In genomic region chr3:56916697-56917336, GRCh38 we compare ENCODE assay signal across 9 cellular contexts.
DNase-seq lines count a peak whose midpoint lies in the region; TF ChIP-seq lines count a peak whose summit lies in the region.
"Had no signal": no experiment of that assay in that cellular context is flagged by ENCODE, and none has a peak within 500 bp of the region (broad histone marks: within the 10 kb centered on the region; RNA-seq: fewer than 3 reads in every experiment).

No MANE protein-coding gene starts in this region.

- H3K4me3 ChIP-seq in SU-DHL-6 (ENCODE audit: insufficient read depth, low read length, poor library complexity, severe bottlenecking) (peak overlapping the region; percentile 43), suprapubic skin (peak overlapping the region; percentile 31)

- H3K9me2 ChIP-seq in SU-DHL-6 (replicated peaks; ENCODE audit: insufficient read depth, low read length) = no peaks in the 10 kb centered on the region

- H3K27me3 ChIP-seq in SU-DHL-6 (ENCODE audit: low read length) (no peaks in the 10 kb centered on the region), suprapubic skin (no peaks in the 10 kb centered on the region)
- H3K27me3 ChIP-seq: foreskin keratinocyte had no signal

- no peaks in the 10 kb centered on the region for H3K79me2 ChIP-seq in SU-DHL-6 (ENCODE audit: insufficient read depth, low read length)

- H3K9me3 Mint-ChIP-seq in activated naive CD4-positive, alpha-beta T cell treated with anti-CD3 and anti-CD28 coated beads, Interleukin-2, amount 50 U/mL, for 24 hours = no peaks in the 10 kb centered on the region
- no peaks in the 10 kb centered on the region for H3K9me3 Mint-ChIP-seq in immature natural killer cell

- peak overlapping the region; percentile 54 for H2AFZ ChIP-seq in SU-DHL-6 (ENCODE audit: low read depth, low read length, severe bottlenecking)

- H3K27ac Mint-ChIP-seq in activated naive CD4-positive, alpha-beta T cell treated with anti-CD3 and anti-CD28 coated beads, Interleukin-2, amount 50 U/mL, for 24 hours = peak overlapping the region; percentile 98
- H3K27ac Mint-ChIP-seq in immature natural killer cell = peak overlapping the region; percentile 82 to 89 (median 88)

- WGBS in suprapubic skin = 65% methylated on average over 5 of the region's 5 CpGs

- H3K36me3 Mint-ChIP-seq in activated naive CD4-positive, alpha-beta T cell treated with anti-CD3 and anti-CD28 coated beads, Interleukin-2, amount 50 U/mL, for 24 hours = no peaks in the 10 kb centered on the region
- H3K36me3 Mint-ChIP-seq in immature natural killer cell = no peaks in the 10 kb centered on the region

- H3K36me3 ChIP-seq in SU-DHL-6 (ENCODE audit: low read length) = no peaks in the 10 kb centered on the region
- no peaks in the 10 kb centered on the region for H3K36me3 ChIP-seq in suprapubic skin

- peak overlapping the region; percentile 65 for H3K4me2 ChIP-seq in SU-DHL-6 (ENCODE audit: low read depth, low read length, poor library complexity, severe bottlenecking)

- H3K4me1 Mint-ChIP-seq in activated naive CD4-positive, alpha-beta T cell treated with anti-CD3 and anti-CD28 coated beads, Interleukin-2, amount 50 U/mL, for 24 hours = peaks cover 87% of the 10 kb centered on the region
- peaks cover 68 to 77% of the 10 kb centered on the region in 2 donors for H3K4me1 Mint-ChIP-seq in immature natural killer cell

- H4K20me1 ChIP-seq in SU-DHL-6 (ENCODE audit: low read depth, low read length) = no peaks in the 10 kb centered on the region

- H3K27ac ChIP-seq in SU-DHL-6 (ENCODE audit: low read depth, low read length) (peak overlapping the region; percentile 69), suprapubic skin (no peak overlapping the region)
- H3K27ac ChIP-seq: foreskin keratinocyte had no signal

- H3F3A ChIP-seq in SU-DHL-6 (ENCODE audit: insufficient read depth) = peaks cover 21% of the 10 kb centered on the region

- no peak for DNase-seq in activated naive CD4-positive, alpha-beta T cell treated with Interleukin-2 at 50 U/mL for 16 hours
- DNase-seq in immature natural killer cell (no peak), suprapubic skin (ENCODE audit: low spot score in 2 of 2) (no peak), DMS79 treated with DMSO at 0.1 percent for 48 hours (lab: John Stamatoyannopoulos, UW) (no peak), mucosa of gallbladder (ENCODE audit: low spot score) (no peak)
- DNase-seq in effector CD8-positive, alpha-beta T cell (lab: John Stamatoyannopoulos, UW) = no peak
- DNase-seq: foreskin keratinocyte had no signal

- peak overlapping the region; percentile 97 for H3K4me3 Mint-ChIP-seq in activated naive CD4-positive, alpha-beta T cell treated with anti-CD3 and anti-CD28 coated beads, Interleukin-2, amount 50 U/mL, for 24 hours
- peak overlapping the region; percentile 83 to 96 (median 88) for H3K4me3 Mint-ChIP-seq in immature natural killer cell

- TF ChIP-seq CTCF in SU-DHL-6 (IDR thresholded peaks at IDR 0.05; ENCODE audit: insufficient read depth, low read length, poor library complexity, severe bottlenecking) (no peak), suprapubic skin (IDR thresholded peaks at IDR 0.05) (no peak)

- TF ChIP-seq POLR2A in suprapubic skin (IDR thresholded peaks at IDR 0.05) = no peak

- TF ChIP-seq EP300 in suprapubic skin (IDR thresholded peaks at IDR 0.05) = no peak

- H3K4me1 ChIP-seq in suprapubic skin = peaks cover 14% of the 10 kb centered on the region
- H3K4me1 ChIP-seq: foreskin keratinocyte had no signal

- no peaks in the 10 kb centered on the region for H3K27me3 Mint-ChIP-seq in activated naive CD4-positive, alpha-beta T cell treated with anti-CD3 and anti-CD28 coated beads, Interleukin-2, amount 50 U/mL, for 24 hours
- peaks cover 0 to 2% (median 0%) of the 10 kb centered on the region in 3 donors for H3K27me3 Mint-ChIP-seq in immature natural killer cell (ENCODE audit: low read depth in 3 of 3)

- H3K9me3 ChIP-seq in SU-DHL-6 (ENCODE audit: insufficient read depth, low read length) (no peaks in the 10 kb centered on the region), suprapubic skin (no peaks in the 10 kb centered on the region)

- peak overlapping the region; percentile 53; the same call in 1 of the 2 replicates for H3K9ac ChIP-seq in SU-DHL-6 (ENCODE audit: low read length)
